Comparison of ENCODE assay signal across 8 cellular contexts in genomic region chr3:10194328-10195071, GRCh38. TPM values are rescaled to one million over a fixed set of nuclear protein-coding genes. Genes with fewer than 3 reads are reported as not detected.
A peak's percentile ranks its signal among the peaks of the same experiment; 100 is the strongest.
DNase-seq lines count a peak whose midpoint lies in the region; ATAC-seq, FAIRE-seq and TF ChIP-seq lines count a peak whose summit lies in the region.

No MANE protein-coding gene starts in this region.

- FAIRE-seq in astrocyte (lab: Jason Lieb, UNC) (no peak), H54 (lab: Jason Lieb, UNC) (no peak)

- H3K4me3 ChIP-seq in RWPE2 (ENCODE audit: severe bottlenecking): no peak overlapping the region
- H3K4me3 ChIP-seq in astrocyte (ENCODE audit: insufficient read depth, low read depth, low read length): no peak overlapping the region
- H3K4me3 ChIP-seq in mesodermal cell (ENCODE audit: extremely low read depth, insufficient read depth, low read length, poor library complexity, severe bottlenecking): no peak overlapping the region

- H3K4me2 ChIP-seq in astrocyte (ENCODE audit: low read length): no peak overlapping the region

- H3K4me3 Mint-ChIP-seq in astrocyte (ENCODE audit: unreplicated experiment): no peak overlapping the region

- TF ChIP-seq POLR2A in H54 (IDR thresholded peaks at IDR 0.05; ENCODE audit: low read depth, low read length): no peak

- no peak overlapping the region for H2AFZ ChIP-seq in astrocyte (ENCODE audit: low read depth, low read length)

- 66 to 89% methylated on average over 3 to 7 of the region's 11 CpGs for WGBS in mesodermal cell (ENCODE audit: insufficient coverage in 2 of 2), 2 experiments

- H3K4me1 Mint-ChIP-seq in astrocyte (ENCODE audit: low read depth, unreplicated experiment): peaks cover 36% of the 10 kb centered on the region

- peak; percentile 35 for ATAC-seq in RWPE2 (ENCODE audit: low read depth)

- no peak overlapping the region for H3K27ac Mint-ChIP-seq in astrocyte (ENCODE audit: unreplicated experiment)

- peak; percentile 48 for DNase-seq in GM10266 (ENCODE audit: extremely low spot score)
- no peak for DNase-seq in RWPE2 (ENCODE audit: low spot score)
- no peak for DNase-seq in astrocyte (ENCODE audit: low read depth)
- no peak for DNase-seq in cortex of kidney (lab: John Stamatoyannopoulos, UW)
- no peak for DNase-seq in H54 (ENCODE audit: insufficient read length, low spot score)
- no peak for DNase-seq in NCI-H1694 treated with DMSO at 0.1 percent for 48 hours (lab: John Stamatoyannopoulos, UW)

- H3K27ac ChIP-seq in RWPE2 (ENCODE audit: poor library complexity, severe bottlenecking) (peak overlapping the region; percentile 95), astrocyte (ENCODE audit: low read depth, low read length) (peak overlapping the region; percentile 14), mesodermal cell (ENCODE audit: low read depth, low read length, severe bottlenecking) (peak overlapping the region; percentile 10), temporal lobe (ENCODE audit: low read depth, low read length) (peak overlapping the region; percentile 96)

- no peaks in the 10 kb centered on the region for H3K27me3 Mint-ChIP-seq in astrocyte (ENCODE audit: low read depth, unreplicated experiment)

- no peaks in the 10 kb centered on the region for H3K9me3 Mint-ChIP-seq in astrocyte (ENCODE audit: unreplicated experiment)

- H3K36me3 ChIP-seq in RWPE2 (ENCODE audit: low read depth): no peaks in the 10 kb centered on the region
- H3K36me3 ChIP-seq in astrocyte (ENCODE audit: insufficient read depth, low read length): no peaks in the 10 kb centered on the region
- H3K36me3 ChIP-seq in mesodermal cell (ENCODE audit: control insufficient read depth, insufficient read depth, low read length): no peaks in the 10 kb centered on the region

- H3K27me3 ChIP-seq in RWPE2 (ENCODE audit: insufficient read depth, poor library complexity, severe bottlenecking) (no peaks in the 10 kb centered on the region), astrocyte (ENCODE audit: insufficient read depth, low read length) (no peaks in the 10 kb centered on the region)

- peak overlapping the region; percentile 2 for H3K9ac ChIP-seq in astrocyte (ENCODE audit: low read length)

- no peak for TF ChIP-seq CTCF in GM10266 (IDR thresholded peaks at IDR 0.05; ENCODE audit: control insufficient read depth, insufficient read depth, low read depth, missing control alignments)
- no peak for TF ChIP-seq CTCF in RWPE2 (IDR thresholded peaks at IDR 0.05; ENCODE audit: poor library complexity, severe bottlenecking)
- TF ChIP-seq CTCF in astrocyte (IDR thresholded peaks at IDR 0.05; ENCODE audit: insufficient read depth, low read depth, low read length): no peak

- H3K4me1 ChIP-seq in RWPE2 (ENCODE audit: insufficient read depth, poor library complexity, severe bottlenecking) (peaks cover 62% of the 10 kb centered on the region), astrocyte (ENCODE audit: insufficient read depth, low read length) (peaks cover 59% of the 10 kb centered on the region), mesodermal cell (ENCODE audit: control insufficient read depth, insufficient read depth, low read length, poor library complexity, severe bottlenecking) (peaks cover 36% of the 10 kb centered on the region)

- H3K9me3 ChIP-seq in RWPE2 (ENCODE audit: severe bottlenecking): no peaks in the 10 kb centered on the region
- H3K9me3 ChIP-seq in astrocyte (ENCODE audit: insufficient read depth, low read depth, low read length): no peaks in the 10 kb centered on the region
- no peaks in the 10 kb centered on the region for H3K9me3 ChIP-seq in mesodermal cell (ENCODE audit: control insufficient read depth, low read length)

- H3K36me3 Mint-ChIP-seq in astrocyte (ENCODE audit: low read depth, unreplicated experiment): peaks cover 2% of the 10 kb centered on the region

- H3K79me2 ChIP-seq in astrocyte (ENCODE audit: insufficient read depth, low read length): peaks cover 3% of the 10 kb centered on the region

- H4K20me1 ChIP-seq in astrocyte (ENCODE audit: insufficient read depth, low read length): no peaks in the 10 kb centered on the region

RNA-seq across cellular contexts. Expression of gene IRAK2, which starts 29.8 kb away (rescaled TPM):
- total RNA-seq in astrocyte: 2.0 and 2.1 TPM in 2 replicates
- polyA plus RNA-seq in mesodermal cell (2013, experiment 1 of 2): 2.3 TPM
- 1.8 TPM for polyA plus RNA-seq in mesodermal cell (2013, experiment 2 of 2)
- 3.4 TPM for total RNA-seq in temporal lobe

RNA-seq across cellular contexts. Expression of gene VHL, which starts 52.9 kb away (rescaled TPM):
- total RNA-seq in astrocyte (34.6 and 39.1 TPM in 2 replicates), temporal lobe (89.7 TPM)
- polyA plus RNA-seq in mesodermal cell (2013, experiment 1 of 2): 52.3 TPM
- 48.2 TPM for polyA plus RNA-seq in mesodermal cell (2013, experiment 2 of 2)

RNA-seq across cellular contexts. Expression of gene TATDN2, which starts 53.8 kb away (rescaled TPM):
- total RNA-seq in astrocyte (28.8 and 29.5 TPM in 2 replicates), temporal lobe (25.8 TPM)
- 19.1 TPM for polyA plus RNA-seq in mesodermal cell (2013, experiment 1 of 2)
- 16.6 TPM for polyA plus RNA-seq in mesodermal cell (2013, experiment 2 of 2)

Comparison
In these comparisons a context has a peak if more than half of its experiments do, and no peak if none do; other contexts are left out.
1. H3K27ac ChIP-seq: peak in every context shown above with its lines; median percentile 96 in temporal lobe; 95 in RWPE2; 14 in astrocyte; 10 in mesodermal cell.